ENCODE assay signal across 26 cellular contexts in genomic region chr7:112594397-112594796, GRCh38.
DNase-seq lines count a peak whose midpoint lies in the region; ATAC-seq and TF ChIP-seq lines count a peak whose summit lies in the region.
"Had no signal": no experiment of that assay in that cellular context is flagged by ENCODE, and none has a peak within 500 bp of the region (broad histone marks: within the 10 kb centered on the region; RNA-seq: fewer than 3 reads in every experiment).

No MANE protein-coding gene starts in this region.

- H3K27ac ChIP-seq in thyroid gland, result no peak overlapping the region
- H3K27ac ChIP-seq: dorsolateral prefrontal cortex, left ventricle myocardium inferior, ovary, thoracic aorta, VCaP had no signal

- no peak for TF ChIP-seq POLR2A in thyroid gland (IDR thresholded peaks at IDR 0.05)

- no peaks in the 10 kb centered on the region for H3K36me3 ChIP-seq in thyroid gland
- H3K36me3 ChIP-seq: HAP-1, left ventricle myocardium inferior, ovary, thoracic aorta had no signal

- WGBS in thyroid gland, 2 donors, result 44 to 46% methylated on average over 3 of the region's 3 CpGs

- intact Hi-C loops in thyroid gland (cut with DNase I), result no loop called here

- no peaks in the 10 kb centered on the region for H3K4me1 ChIP-seq in thyroid gland
- H3K4me1 ChIP-seq: HAP-1 had no signal

- H3K4me3 ChIP-seq in fibroblast of mammary gland (ENCODE audit: control insufficient read depth, low read depth, low read length) (no peak overlapping the region), thyroid gland (replicated peaks in 1 of 3) (no peak overlapping the region)
- H3K4me3 ChIP-seq: dorsolateral prefrontal cortex, HAP-1, left ventricle myocardium inferior, ovary, thoracic aorta had no signal

- H3K9me3 ChIP-seq in thyroid gland, result no peaks in the 10 kb centered on the region
- H3K9me3 ChIP-seq: HAP-1, left ventricle myocardium inferior, ovary, thoracic aorta had no signal

- DNase-seq in GM03348 (ENCODE audit: low spot score), result peak; percentile 46
- peak; percentile 78 for DNase-seq in fibroblast of mammary gland (ENCODE audit: low read depth)
- DNase-seq in pons (ENCODE audit: low spot score), result peak; percentile 9
- DNase-seq in thyroid gland, result no peak
- DNase-seq: activated CD4-positive, alpha-beta T cell treated with anti-CD3 and anti-CD28 coated beads, Interleukin-2, amount 50 U/mL, for 1 hour; activated CD8-positive, alpha-beta memory T cell treated with anti-CD3 and anti-CD28 coated beads, Interleukin-2, amount 10 ng/mL, durations not matched to agents 7 days and 5 days; activated naive CD4-positive, alpha-beta T cell treated with anti-CD3 and anti-CD28 coated beads for 36 hours; CD4-positive, CD25-positive, alpha-beta regulatory T cell; dorsolateral prefrontal cortex; left ventricle myocardium inferior; NCI-H1092 treated with DMSO at 0.1 percent for 48 hours; NCI-H1930; NCI-H226; NCI-H748 treated with DMSO at 0.1 percent for 48 hours; ovary; stimulated activated CD4-positive, alpha-beta T cell treated with anti-CD3 and anti-CD28 coated beads, Interleukin-4, amount 100 ng/mL, for 4 hours; stimulated activated naive CD4-positive, alpha-beta T cell had no signal

- ATAC-seq in SK-N-SH treated with all-trans-retinoic acid at 6 μM for 48 hours, result peak; percentile 92
- ATAC-seq in HG03097 (IDR thresholded peaks at IDR 0.05; ENCODE audit: low FRiP score, unreplicated experiment), result no peak
- ATAC-seq in HG03280 (IDR thresholded peaks at IDR 0.05; ENCODE audit: unreplicated experiment), result no peak
- ATAC-seq in HG02973 (IDR thresholded peaks at IDR 0.05; ENCODE audit: unreplicated experiment), result no peak
- ATAC-seq: activated CD8-positive, alpha-beta memory T cell treated with anti-CD3 and anti-CD28 coated beads, Interleukin-2, amount 10 ng/mL, durations not matched to agents 7 days and 5 days; HepG2; natural killer cell treated with Interleukin-12 subunit alpha and Interleukin-12 subunit beta and Interleukin-15 and Interleukin-18, amount 100 ng/mL, for 72 hours had no signal

- TF ChIP-seq CTCF in fibroblast of mammary gland (conservative IDR thresholded peaks at IDR 0.05; ENCODE audit: control insufficient read depth, insufficient read depth, low read depth, low read length) (no peak), thyroid gland (IDR thresholded peaks at IDR 0.05) (no peak)

- no peaks in the 10 kb centered on the region for H3K27me3 ChIP-seq in thyroid gland
- H3K27me3 ChIP-seq: dorsolateral prefrontal cortex, ovary had no signal

TF ChIP-seq in SK-N-SH treated with all-trans-retinoic acid at 6 μM for 48 hours, 23 proteins besides CTCF, POLR2A, EP300 and RAD21:
- TF ChIP-seq TCF4 (CRISPR knock-in tag; IDR thresholded peaks at IDR 0.05; ENCODE audit: borderline replicate concordance) (peak; percentile 82), ISL1 (CRISPR knock-in tag; IDR thresholded peaks at IDR 0.05) (peak; percentile 94), ZNF8 (CRISPR knock-in tag; IDR thresholded peaks at IDR 0.05) (0 out of 2 replicates have a peak, but pooled peaks have one; percentile 55), PPARA (CRISPR knock-in tag; IDR thresholded peaks at IDR 0.05; ENCODE audit: borderline replicate concordance) (no peak), ZC3H10 (CRISPR knock-in tag; IDR thresholded peaks at IDR 0.05) (0 out of 2 replicates have a peak, but pooled peaks have one; percentile 41)

Comparison
In these comparisons a context has a peak if more than half of its experiments do, and no peak if none do; other contexts are left out.
1. DNase-seq: peak in GM03348 (single experiment), fibroblast of mammary gland (single experiment) and pons (single experiment); none in thyroid gland (0 of 2).